Comparison of ENCODE assay signal across 24 cellular contexts in the genomic region with DNA sequence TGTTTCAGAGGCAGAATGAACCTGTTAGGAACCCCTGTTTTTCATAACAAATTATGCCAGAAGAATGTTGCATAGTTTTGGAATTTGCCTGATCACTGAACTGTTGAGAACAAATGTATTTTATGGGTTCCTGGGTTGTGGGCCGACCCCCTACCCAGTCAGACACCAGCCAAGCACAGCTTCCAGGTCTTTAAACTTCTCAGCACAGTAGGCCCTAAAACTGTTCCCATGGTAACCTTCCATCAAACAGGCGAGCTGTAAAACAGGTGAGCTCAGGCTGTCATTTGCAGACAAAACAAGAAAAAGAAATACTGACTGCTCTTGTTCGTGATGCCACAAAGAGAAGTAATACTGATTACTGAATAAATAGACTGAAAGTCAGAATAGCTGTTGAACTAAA.
"Had no signal": no experiment of that assay in that cellular context is flagged by ENCODE, and none has a peak within 500 bp of the region (broad histone marks: within the 10 kb centered on the region; RNA-seq: fewer than 3 reads in every experiment).

No MANE protein-coding gene starts in this region.

- H3K4me3 Mint-ChIP-seq: dendritic cell treated with granulocyte-macrophage colony-stimulating factor and Interleukin-4, amounts not matched to agents 40 ng/mL and 50 ng/mL, for 4 days; effector memory CD8-positive, alpha-beta T cell; naive B cell; nephron progenitor cell; stimulated activated memory B cell treated with anti-CD40 and anti-IgM and Interleukin-4, amounts not matched to agents 10 μg/mL and 1 μg/mL and 100 μg/mL, for 72 hours; stimulated activated naive CD8-positive, alpha-beta T cell treated with anti-CD3 and anti-CD28 coated beads, Interleukin-15, Interleukin-2, amounts not matched to agents 100 ng/mL and 50 ng/mL, for 24 hours had no signal

- H3K4me1 Mint-ChIP-seq: naive B cell; stimulated activated memory B cell treated with anti-CD40 and anti-IgM and Interleukin-4, amounts not matched to agents 10 μg/mL and 1 μg/mL and 100 μg/mL, for 72 hours had no signal

- ATAC-seq: effector memory CD8-positive, alpha-beta T cell; left cardiac atrium; left ventricle myocardium superior; sciatic nerve; stimulated activated memory B cell treated with anti-CD40 and anti-IgM and Interleukin-4, amounts not matched to agents 10 μg/mL and 1 μg/mL and 100 μg/mL, for 72 hours; upper lobe of right lung had no signal

- H3K9me3 Mint-ChIP-seq: dendritic cell treated with granulocyte-macrophage colony-stimulating factor and Interleukin-4, amounts not matched to agents 40 ng/mL and 50 ng/mL, for 4 days; effector memory CD8-positive, alpha-beta T cell; naive B cell; nephron progenitor cell; stimulated activated memory B cell treated with anti-CD40 and anti-IgM and Interleukin-4, amounts not matched to agents 10 μg/mL and 1 μg/mL and 100 μg/mL, for 72 hours; stimulated activated naive CD8-positive, alpha-beta T cell treated with anti-CD3 and anti-CD28 coated beads, Interleukin-15, Interleukin-2, amounts not matched to agents 100 ng/mL and 50 ng/mL, for 24 hours had no signal

- H3K27ac ChIP-seq: esophagus squamous epithelium, neutrophil, spleen, testis, tibial nerve, upper lobe of right lung, vagina had no signal

- H3K36me3 Mint-ChIP-seq: naive B cell; stimulated activated memory B cell treated with anti-CD40 and anti-IgM and Interleukin-4, amounts not matched to agents 10 μg/mL and 1 μg/mL and 100 μg/mL, for 72 hours had no signal

- DNase-seq: effector memory CD8-positive, alpha-beta T cell; esophagus squamous epithelium; foreskin fibroblast; kidney; left cardiac atrium; left ventricle myocardium superior; mesenchymal stem cell; naive B cell; nephron progenitor cell; posterior cingulate gyrus; spleen; stimulated activated CD4-positive, alpha-beta T cell treated with anti-CD3 and anti-CD28 coated beads, Interleukin-15, amount 100 ng/mL, for 24 hours; stimulated activated CD4-positive, alpha-beta T cell treated with anti-CD3 and anti-CD28 coated beads, Interleukin-1b, Interleukin-23, amount 100 ng/mL, for 48 hours; stimulated activated CD4-positive, alpha-beta T cell treated with anti-CD3 and anti-CD28 coated beads, Interleukin-4, amount 100 ng/mL, for 24 hours; testis; upper lobe of right lung had no signal

- H3K27me3 ChIP-seq: testis, vagina had no signal

- H3K27ac Mint-ChIP-seq: dendritic cell treated with granulocyte-macrophage colony-stimulating factor and Interleukin-4, amounts not matched to agents 40 ng/mL and 50 ng/mL, for 4 days; effector memory CD8-positive, alpha-beta T cell; naive B cell; nephron progenitor cell; stimulated activated memory B cell treated with anti-CD40 and anti-IgM and Interleukin-4, amounts not matched to agents 10 μg/mL and 1 μg/mL and 100 μg/mL, for 72 hours; stimulated activated naive CD8-positive, alpha-beta T cell treated with anti-CD3 and anti-CD28 coated beads, Interleukin-15, Interleukin-2, amounts not matched to agents 100 ng/mL and 50 ng/mL, for 24 hours had no signal

- H3K9me3 ChIP-seq: esophagus squamous epithelium, neutrophil, spleen, testis, tibial nerve, upper lobe of right lung, vagina had no signal

- H3K4me1 ChIP-seq: esophagus squamous epithelium, spleen, testis, tibial nerve, upper lobe of right lung, vagina had no signal

- H3K4me3 ChIP-seq: esophagus squamous epithelium, lung, spleen, testis, tibial nerve, upper lobe of right lung, vagina had no signal

- H3K36me3 ChIP-seq: esophagus squamous epithelium, neutrophil, spleen, tibial nerve, upper lobe of right lung, vagina had no signal
